In genomic region chr10:104232613-104233102, GRCh38 we compare ENCODE assay signal across 8 cellular contexts. TPM values are rescaled to one million over a fixed set of nuclear protein-coding genes. Genes with fewer than 3 reads are reported as not detected.
DNase-seq lines count a peak whose midpoint lies in the region; ATAC-seq, FAIRE-seq and TF ChIP-seq lines count a peak whose summit lies in the region.

No MANE protein-coding gene starts in this region.

- H3K36me3 ChIP-seq in RWPE2 (ENCODE audit: low read depth) (no peaks in the 10 kb centered on the region), gastroesophageal sphincter (no peaks in the 10 kb centered on the region), gastrocnemius medialis (no peaks in the 10 kb centered on the region)

- no peaks in the 10 kb centered on the region for H3K36me3 Mint-ChIP-seq in T-helper 2 cell treated with Interferon-gamma antibody and Interleukin-4, amounts not matched to agents 5 μg/mL and 100 μg/mL, for 36 hours (ENCODE audit: low read depth)

- DNase-seq in T-helper 2 cell treated with Interferon-gamma antibody and Interleukin-4, amounts not matched to agents 5 μg/mL and 100 μg/mL, for 36 hours (ENCODE audit: low spot score), result no peak
- no peak for DNase-seq in T-helper 2 cell
- DNase-seq in RWPE2 (ENCODE audit: low spot score), result no peak
- DNase-seq in gastrocnemius medialis, result no peak
- DNase-seq in GM19239 (ENCODE audit: insufficient read length, low spot score), result no peak

- WGBS in gastroesophageal sphincter (ENCODE audit: low coverage in 1 of 2), 2 donors, result 15 to 26% methylated on average over 3 to 15 of the region's 20 CpGs

- peak overlapping the region; percentile 90 for H3K4me3 Mint-ChIP-seq in T-helper 2 cell treated with Interferon-gamma antibody and Interleukin-4, amounts not matched to agents 5 μg/mL and 100 μg/mL, for 36 hours

- peaks cover 7% of the 10 kb centered on the region for H3K4me1 Mint-ChIP-seq in T-helper 2 cell treated with Interferon-gamma antibody and Interleukin-4, amounts not matched to agents 5 μg/mL and 100 μg/mL, for 36 hours (ENCODE audit: low read depth)

- no peaks in the 10 kb centered on the region for H3K27me3 ChIP-seq in RWPE2 (ENCODE audit: insufficient read depth, poor library complexity, severe bottlenecking)
- peaks cover 13% of the 10 kb centered on the region for H3K27me3 ChIP-seq in gastroesophageal sphincter
- no peaks in the 10 kb centered on the region for H3K27me3 ChIP-seq in gastrocnemius medialis

- H3K9me3 ChIP-seq in RWPE2 (ENCODE audit: severe bottlenecking) (no peaks in the 10 kb centered on the region), gastroesophageal sphincter (peaks cover 0 to 6% (median 0%) of the 10 kb centered on the region in 3 donors), gastrocnemius medialis (no peaks in the 10 kb centered on the region)

- peaks cover 16% of the 10 kb centered on the region for H3K9me3 Mint-ChIP-seq in T-helper 2 cell treated with Interferon-gamma antibody and Interleukin-4, amounts not matched to agents 5 μg/mL and 100 μg/mL, for 36 hours

- ATAC-seq in RWPE2 (ENCODE audit: low read depth) (peak; percentile 20), gastroesophageal sphincter (peak; percentile 61), gastrocnemius medialis (peak; percentile 62 to 66), GM21529 (IDR thresholded peaks at IDR 0.05; ENCODE audit: unreplicated experiment) (no peak), HG03432 (IDR thresholded peaks at IDR 0.05; ENCODE audit: unreplicated experiment) (no peak)

- H3K27me3 Mint-ChIP-seq in T-helper 2 cell treated with Interferon-gamma antibody and Interleukin-4, amounts not matched to agents 5 μg/mL and 100 μg/mL, for 36 hours (ENCODE audit: low read depth), result peaks cover 34% of the 10 kb centered on the region

- no peak for FAIRE-seq in GM19239 (lab: Jason Lieb, UNC)

- no peak overlapping the region for H3K27ac ChIP-seq in RWPE2 (ENCODE audit: poor library complexity, severe bottlenecking)
- no peak overlapping the region for H3K27ac ChIP-seq in gastroesophageal sphincter
- H3K27ac ChIP-seq in gastrocnemius medialis, result no peak overlapping the region

- no peak for TF ChIP-seq POLR2A in gastroesophageal sphincter (IDR thresholded peaks at IDR 0.05)
- no peak for TF ChIP-seq POLR2A in gastrocnemius medialis (IDR thresholded peaks at IDR 0.05)

- H3K4me1 ChIP-seq in RWPE2 (ENCODE audit: insufficient read depth, poor library complexity, severe bottlenecking) (peaks cover 5% of the 10 kb centered on the region), gastroesophageal sphincter (peaks cover 0 to 17% (median 5%) of the 10 kb centered on the region in 3 donors), gastrocnemius medialis (peaks cover 8 to 9% of the 10 kb centered on the region in 2 donors)

- no peak for TF ChIP-seq EP300 in gastroesophageal sphincter (IDR thresholded peaks at IDR 0.05)

- peak overlapping the region; percentile 67 for H3K27ac Mint-ChIP-seq in T-helper 2 cell treated with Interferon-gamma antibody and Interleukin-4, amounts not matched to agents 5 μg/mL and 100 μg/mL, for 36 hours

- TF ChIP-seq CTCF in RWPE2 (IDR thresholded peaks at IDR 0.05; ENCODE audit: poor library complexity, severe bottlenecking) (no peak), gastroesophageal sphincter (IDR thresholded peaks at IDR 0.05) (no peak), gastrocnemius medialis (IDR thresholded peaks at IDR 0.05 in 4 of 5, conservative IDR thresholded peaks at IDR 0.05 in 1 of 5) (no peak)

- intact Hi-C loops in gastrocnemius medialis (cut with DNase I; ENCODE audit: low total_unique reads), result loop anchor here (1.0 kb wide), 1 partner anchor 37 kb away; the partner anchor contains the start of gene GSTO2

- peak overlapping the region; percentile 94 for H3K4me3 ChIP-seq in RWPE2 (ENCODE audit: severe bottlenecking)
- H3K4me3 ChIP-seq in gastroesophageal sphincter, result peak overlapping the region; percentile 79 to 86
- H3K4me3 ChIP-seq in gastrocnemius medialis, result peak overlapping the region; percentile 72 to 86 (median 80)

- in situ Hi-C loops in gastrocnemius medialis (cut with MboI; ENCODE audit: low sequenced_read_pairs in 4 of 4), result no loop called here

RNA-seq across cellular contexts. Expression of gene CFAP43, which starts 0.5 kb away (rescaled TPM):
- total RNA-seq in gastroesophageal sphincter (under 1 TPM in 3 of 4 donors, not detected in 1; 0.16 to 0.45 (median 0.40) TPM), gastrocnemius medialis (not detected)

RNA-seq across cellular contexts. Expression of gene GSTO1, which starts 22.0 kb away (rescaled TPM):
- total RNA-seq in gastroesophageal sphincter, result 100 to 1,000 TPM; 124 to 153 (median 149) TPM
- 100 to 1,000 TPM in 2 of 4 donors, 10 to 100 TPM in 2; 39.6 to 284 (median 74.2) TPM for total RNA-seq in gastrocnemius medialis

RNA-seq across cellular contexts. Expression of gene GSTO2, which starts 36.3 kb away (rescaled TPM):
- 1 to 10 TPM in 1 of 4 donors, under 1 TPM in 3; 0.15 to 1.3 (median 0.21) TPM for total RNA-seq in gastroesophageal sphincter
- 1 to 10 TPM in 2 of 4 donors, under 1 TPM in 1, not detected in 1; 0.71 to 2.3 (median 1.4) TPM for total RNA-seq in gastrocnemius medialis

Comparison
In these comparisons a context has a peak if more than half of its experiments do, and no peak if none do; other contexts are left out.
1. ATAC-seq: peak in RWPE2 (single experiment), gastroesophageal sphincter (single experiment) and gastrocnemius medialis (2 of 2); none in GM21529 (single experiment) and HG03432 (single experiment).
2. Peak in every context shown above with its lines, with median percentiles within 50 percentile points of each other: H3K4me3 ChIP-seq.